ENCODE assay signal across 1 cellular context in the genomic region with DNA sequence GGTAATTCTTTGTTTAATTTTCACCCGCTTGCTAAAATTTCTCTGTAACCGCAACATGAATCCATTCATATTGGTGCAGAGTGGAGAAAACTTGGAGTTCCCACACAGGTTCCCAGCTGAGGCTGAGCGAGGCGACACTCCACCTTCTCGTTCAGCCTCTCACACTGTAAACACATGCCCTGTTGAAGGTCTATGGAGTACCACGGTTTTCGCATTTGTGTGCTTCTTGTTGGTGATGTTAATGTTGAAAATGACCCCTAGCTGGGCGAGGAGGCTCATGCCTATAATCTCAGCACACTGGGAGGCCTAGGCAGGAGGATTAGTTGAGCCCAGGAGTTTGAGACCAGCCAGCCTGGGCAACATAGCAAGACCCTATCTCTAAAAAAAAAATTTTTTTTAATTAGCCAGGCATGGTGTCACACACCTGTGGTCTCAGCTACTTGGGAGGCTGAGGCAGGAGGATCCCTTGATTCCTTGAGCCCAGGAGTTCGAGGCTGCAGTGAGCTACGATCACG.
TF ChIP-seq lines count a peak whose summit lies in the region.

No MANE protein-coding gene starts in this region.

TF ChIP-seq in IMR-90, 13 proteins besides CTCF, POLR2A, EP300 and RAD21:
- no peak for TF ChIP-seq MXI1 (IDR thresholded peaks at IDR 0.05; ENCODE audit: borderline replicate concordance, low read depth, low read length)
- TF ChIP-seq MAZ (IDR thresholded peaks at IDR 0.05; ENCODE audit: borderline replicate concordance, low read depth, low read length): no peak
- no peak for TF ChIP-seq USF2 (IDR thresholded peaks at IDR 0.05; ENCODE audit: low read depth, low read length)
- TF ChIP-seq MAFK (IDR thresholded peaks at IDR 0.05; ENCODE audit: low read depth, low read length): no peak
- no peak for TF ChIP-seq SMC3 (IDR thresholded peaks at IDR 0.05; ENCODE audit: low read depth, low read length)
